In genomic region chr3:184543256-184543655, GRCh38 we compare ENCODE assay signal across 12 cellular contexts. TPM values are rescaled to one million over a fixed set of nuclear protein-coding genes. Genes with fewer than 3 reads are reported as not detected.
DNase-seq lines count a peak whose midpoint lies in the region; ATAC-seq, FAIRE-seq and TF ChIP-seq lines count a peak whose summit lies in the region.
"Had no signal": no experiment of that assay in that cellular context is flagged by ENCODE, and none has a peak within 500 bp of the region (broad histone marks: within the 10 kb centered on the region; RNA-seq: fewer than 3 reads in every experiment).

No MANE protein-coding gene starts in this region.

- TF ChIP-seq CTCF in OCI-LY3 (IDR thresholded peaks at IDR 0.05; ENCODE audit: low read depth, low read length): no peak
- TF ChIP-seq CTCF in lung (IDR thresholded peaks at IDR 0.05; ENCODE audit: control extremely low read depth, extremely low read depth): no peak
- TF ChIP-seq CTCF in GM10266 (IDR thresholded peaks at IDR 0.05; ENCODE audit: control insufficient read depth, insufficient read depth, low read depth, missing control alignments): no peak

- H3K9me3 ChIP-seq in OCI-LY3 (ENCODE audit: insufficient read depth, low read length): no peaks in the 10 kb centered on the region
- H3K9me3 ChIP-seq in lung (ENCODE audit: control insufficient read depth in 2 of 2, insufficient read depth in 1 of 2, low read length in 1 of 2): no peaks in the 10 kb centered on the region

- H3K27me3 ChIP-seq in OCI-LY3 (ENCODE audit: low read depth, low read length) (peaks cover 22% of the 10 kb centered on the region), lung (ENCODE audit: control insufficient read depth, insufficient read depth) (no peaks in the 10 kb centered on the region)

- no peaks in the 10 kb centered on the region for H4K20me1 ChIP-seq in OCI-LY3 (ENCODE audit: insufficient read depth, low read length)

- FAIRE-seq in RCC 7860 (lab: Jason Lieb, UNC): no peak

- H3K79me2 ChIP-seq in OCI-LY3 (ENCODE audit: low read length): no peaks in the 10 kb centered on the region

- H3K4me1 ChIP-seq in OCI-LY3 (ENCODE audit: low read length): peaks cover 10% of the 10 kb centered on the region
- no peaks in the 10 kb centered on the region for H3K4me1 ChIP-seq in lung (ENCODE audit: control insufficient read depth in 2 of 2, insufficient read depth in 2 of 2, low read length in 2 of 2)

- no peak overlapping the region for H3K27ac ChIP-seq in OCI-LY3 (ENCODE audit: low read length)
- no peak overlapping the region for H3K27ac ChIP-seq in lung (ENCODE audit: low read depth in 1 of 2, low read length in 1 of 2)
- H3K27ac ChIP-seq: C4-2B had no signal

- DNase-seq in activated CD8-positive, alpha-beta memory T cell treated with anti-CD3 and anti-CD28 coated beads, Interleukin-2, amount 50 U/mL, for 48 hours: peak; percentile 41
- DNase-seq in activated CD8-positive, alpha-beta memory T cell treated with anti-CD3 and anti-CD28 coated beads, Interleukin-2, amount 50 U/mL, for 4 hours: no peak
- DNase-seq in lung (ENCODE audit: low spot score) (peak; percentile 25), ureter (ENCODE audit: low spot score) (peak; percentile 35), RCC 7860 (ENCODE audit: low spot score) (no peak), GM10266 (ENCODE audit: extremely low spot score) (no peak)
- DNase-seq: Right ventricle myocardium superior had no signal

- peak overlapping the region; percentile 80; the same call in 1 of the 2 replicates for H3K4me2 ChIP-seq in OCI-LY3 (ENCODE audit: low read length)

- H3K36me3 ChIP-seq in OCI-LY3 (replicated peaks; ENCODE audit: low read depth, low read length): no peaks in the 10 kb centered on the region
- no peaks in the 10 kb centered on the region for H3K36me3 ChIP-seq in lung (ENCODE audit: control insufficient read depth in 2 of 2, insufficient read depth in 2 of 2, low read length in 2 of 2)

- H2AFZ ChIP-seq in OCI-LY3 (ENCODE audit: low read depth, low read length): no peak overlapping the region

- H3K4me3 ChIP-seq in OCI-LY3 (ENCODE audit: low read length): peak overlapping the region; percentile 63; the same call in 1 of the 2 replicates
- no peak overlapping the region for H3K4me3 ChIP-seq in lung

- H3K9ac ChIP-seq in OCI-LY3 (ENCODE audit: low read length): no peak overlapping the region

- ATAC-seq in lung (ENCODE audit: insufficient read depth, low FRiP score): no peak
- no peak for ATAC-seq in HG02884 (IDR thresholded peaks at IDR 0.05; ENCODE audit: unreplicated experiment)

- WGBS in lung, 2 donors: 78 to 86% methylated on average over 6 of the region's 6 CpGs

RNA-seq across cellular contexts. Expression of gene EPHB3, which starts 18.3 kb away (rescaled TPM):
- total RNA-seq in lung (10 to 100 TPM; 10.7 to 20.5 TPM), ureter (4.9 TPM)
- polyA plus RNA-seq in lung: 1 to 10 TPM; 3.1 to 4.7 TPM
- total RNA-seq: OCI-LY7 had no signal
- polyA plus RNA-seq: IgD-negative memory B cell had no signal

Comparison
In these comparisons a context has a peak if more than half of its experiments do, and no peak if none do; other contexts are left out.
1. DNase-seq: peak in activated CD8-positive, alpha-beta memory T cell treated with anti-CD3 and anti-CD28 coated beads, Interleukin-2, amount 50 U/mL, for 48 hours (single experiment), lung (single experiment) and ureter (single experiment); none in activated CD8-positive, alpha-beta memory T cell treated with anti-CD3 and anti-CD28 coated beads, Interleukin-2, amount 50 U/mL, for 4 hours (single experiment), RCC 7860 (single experiment) and GM10266 (single experiment).